8 cellular contexts compared by ENCODE assay signal in the genomic region with DNA sequence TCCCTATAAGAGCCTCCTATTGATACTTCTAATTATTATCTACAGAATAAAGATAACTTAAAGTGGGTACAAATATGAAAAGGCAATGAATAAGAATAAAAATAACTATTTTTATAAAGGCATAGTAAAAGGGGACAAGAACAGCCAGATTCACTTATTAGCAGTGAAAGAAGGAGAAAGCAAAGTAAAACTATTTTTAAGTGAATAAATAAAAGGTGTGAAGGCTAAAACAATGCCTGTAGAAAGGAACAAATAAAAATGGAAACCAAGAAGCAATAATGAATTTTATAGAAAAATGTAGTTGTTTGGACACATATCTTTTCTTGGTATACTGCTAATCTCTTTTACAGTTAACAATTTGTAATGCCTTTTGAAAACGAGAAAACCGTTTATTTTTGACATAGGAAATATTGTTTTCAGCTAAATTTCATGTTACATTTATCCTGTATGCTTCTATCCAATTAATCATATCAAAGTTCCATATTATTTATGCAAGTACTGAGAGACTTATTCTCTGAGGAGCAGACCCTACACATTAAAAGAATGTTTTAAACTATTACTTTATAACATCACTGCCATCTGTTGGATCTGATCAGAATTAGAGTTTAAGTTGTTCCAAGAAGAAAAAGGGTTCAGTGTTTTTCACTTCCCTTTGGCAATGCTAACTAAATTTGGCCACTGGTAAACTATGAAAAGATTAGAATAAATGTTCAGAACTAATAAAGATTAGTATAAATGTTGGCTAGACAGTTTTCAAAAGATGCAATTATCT. TPM values are rescaled to one million over a fixed set of nuclear protein-coding genes. Genes with fewer than 3 reads are reported as not detected.
DNase-seq lines count a peak whose midpoint lies in the region; ATAC-seq, FAIRE-seq and TF ChIP-seq lines count a peak whose summit lies in the region.

No MANE protein-coding gene starts in this region.

- TF ChIP-seq CTCF in D721Med (IDR thresholded peaks at IDR 0.05; ENCODE audit: insufficient read depth, missing control alignments) (peak; percentile 52), nephron (IDR thresholded peaks at IDR 0.05; ENCODE audit: unreplicated experiment in 3 of 3) (peak; percentile 31 to 55 (median 43)), omental fat pad (IDR thresholded peaks at IDR 0.05) (no peak)

- no peak for DNase-seq in D721Med (ENCODE audit: insufficient read length, low spot score)
- DNase-seq in NCI-H2196 (lab: John Stamatoyannopoulos, UW; ENCODE audit: unreplicated experiment), result peak; percentile 25
- no peak for DNase-seq in T-helper 1 cell
- no peak for DNase-seq in omental fat pad (ENCODE audit: low spot score)

- FAIRE-seq in D721Med (lab: Jason Lieb, UNC) (peak; percentile 53), colon (lab: Jason Lieb, UNC) (peak; percentile 61)

- H3K4me3 Mint-ChIP-seq in nephron, result no peak overlapping the region

- H3K4me1 Mint-ChIP-seq in nephron, result peaks cover 37% of the 10 kb centered on the region

- no peak overlapping the region for H3K27ac Mint-ChIP-seq in nephron

- ATAC-seq in GM21737 (IDR thresholded peaks at IDR 0.05; ENCODE audit: unreplicated experiment), result peak; percentile 57
- ATAC-seq in omental fat pad (ENCODE audit: low FRiP score), result no peak
- no peak for ATAC-seq in GM19467 (IDR thresholded peaks at IDR 0.05; ENCODE audit: unreplicated experiment)

- H3K9me3 Mint-ChIP-seq in nephron, result no peaks in the 10 kb centered on the region

- H3K27me3 Mint-ChIP-seq in nephron (ENCODE audit: low read depth), result peaks cover 2% of the 10 kb centered on the region

- no peaks in the 10 kb centered on the region for H3K36me3 Mint-ChIP-seq in nephron (ENCODE audit: low read depth)

RNA-seq across cellular contexts. Expression of a gene that starts 59.1 kb away (rescaled TPM):
- total RNA-seq in omental fat pad, result not detected

Comparison
In these comparisons a context has a peak if more than half of its experiments do, and no peak if none do; other contexts are left out.
1. CTCF ChIP-seq: peak in D721Med (single experiment) and nephron (3 of 3); none in omental fat pad (0 of 3).